ENCODE assay signal across 16 cellular contexts in the genomic region with DNA sequence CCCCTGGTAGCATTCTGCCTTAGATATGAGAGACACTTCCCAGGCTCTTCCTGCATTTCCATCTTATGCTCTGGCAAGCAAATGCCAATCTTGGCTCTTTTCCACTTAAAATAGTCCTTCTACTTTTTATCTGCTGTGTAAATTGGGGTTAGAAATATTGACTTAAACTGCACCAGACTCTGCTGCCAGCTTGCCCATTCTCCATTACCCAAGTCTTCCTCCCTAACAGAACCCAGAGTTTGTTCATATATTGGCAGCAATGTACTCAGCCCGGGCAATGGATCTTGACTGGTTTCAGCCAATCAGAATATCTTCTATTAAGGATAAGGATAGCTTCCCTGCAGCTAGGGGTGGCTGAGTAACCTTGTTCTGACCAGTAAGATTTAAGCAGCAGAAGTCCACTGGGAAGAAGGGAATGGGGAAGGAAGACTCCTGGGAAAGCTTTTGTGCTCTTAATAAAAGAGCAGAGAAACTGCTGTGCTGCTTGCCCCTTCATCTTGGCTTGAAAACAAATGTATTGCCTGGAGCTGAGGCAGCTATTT.
DNase-seq lines count a peak whose midpoint lies in the region; ATAC-seq, FAIRE-seq and TF ChIP-seq lines count a peak whose summit lies in the region.
"Had no signal": no experiment of that assay in that cellular context is flagged by ENCODE, and none has a peak within 500 bp of the region (broad histone marks: within the 10 kb centered on the region; RNA-seq: fewer than 3 reads in every experiment).

No MANE protein-coding gene starts in this region.

- DNase-seq in T-helper 17 cell = no peak
- DNase-seq in endothelial cell of umbilical vein (ENCODE audit: low read depth, low spot score) = no peak
- DNase-seq in osteoblast (ENCODE audit: insufficient read length, low spot score, missing footprints) = peak; percentile 75
- DNase-seq in NCI-H1105 (lab: John Stamatoyannopoulos, UW) = no peak
- no peak for DNase-seq in NAMALWA (ENCODE audit: low spot score)
- DNase-seq: BE2C; CD4-positive, alpha-beta memory T cell; COR-L47; DND-41; GDM1 had no signal

- no TSS peak for BruUV-seq in endothelial cell of umbilical vein (replicated peaks; lab: Mats Ljungman, UMichigan)

- CTCF ChIA-PET in endothelial cell of umbilical vein (lab: Charles Lee) = interaction anchor here (0.6 kb wide), 1 partner anchor 296 kb away, joined by 4 read pairs; no protein-coding TSS in a partner anchor

- H3K36me3 Mint-ChIP-seq in T-helper 17 cell (ENCODE audit: low read depth) = peaks cover 2% of the 10 kb centered on the region

- H3K4me3 ChIP-seq in Loucy (ENCODE audit: low read length, poor library complexity, severe bottlenecking) = peak overlapping the region; percentile 94
- H3K4me3 ChIP-seq in endothelial cell of umbilical vein (replicated peaks in 1 of 3; ENCODE audit: insufficient read depth in 1 of 3, low read depth in 1 of 3, low read length in 3 of 3) = no peak overlapping the region
- H3K4me3 ChIP-seq in osteoblast (ENCODE audit: insufficient read depth, low read length) = no peak overlapping the region
- H3K4me3 ChIP-seq: A549 had no signal

- H3F3A ChIP-seq in Loucy (ENCODE audit: low read depth) = 0 out of 2 replicates have a peak, but pooled peaks cover 2% of the 10 kb centered on the region

- TF ChIP-seq CTCF in Loucy (conservative IDR thresholded peaks at IDR 0.05; ENCODE audit: low read length) (no peak), endothelial cell of umbilical vein (IDR thresholded peaks at IDR 0.05; ENCODE audit: extremely low read depth in 1 of 2, insufficient read depth in 1 of 2, low read depth in 1 of 2, low read length in 2 of 2) (no peak), osteoblast (IDR thresholded peaks at IDR 0.05; ENCODE audit: extremely low read depth, low read depth, low read length) (no peak)

- ATAC-seq in T-helper 17 cell (no peak), GM19395 (IDR thresholded peaks at IDR 0.05; ENCODE audit: unreplicated experiment) (no peak)
- ATAC-seq: A549 had no signal

- peaks cover 37% of the 10 kb centered on the region for H4K20me1 ChIP-seq in Loucy (ENCODE audit: insufficient read depth, low read length, poor library complexity, severe bottlenecking)
- H4K20me1 ChIP-seq in endothelial cell of umbilical vein (replicated peaks; ENCODE audit: control insufficient read depth, extremely low read depth, insufficient read depth, low read length) = no peaks in the 10 kb centered on the region
- no peaks in the 10 kb centered on the region for H4K20me1 ChIP-seq in osteoblast (ENCODE audit: insufficient read depth, low read length)

- no peaks in the 10 kb centered on the region for H3K27me3 Mint-ChIP-seq in T-helper 17 cell

- POLR2A ChIA-PET in endothelial cell of umbilical vein (lab: Charles Lee) = no interaction called here

- intact Hi-C loops in endothelial cell of umbilical vein (cut with micrococcal nuclease) = no loop called here

- H3K9me2 ChIP-seq in Loucy (replicated peaks; ENCODE audit: low read depth, low read length) = no peaks in the 10 kb centered on the region

- peaks cover 100% of the 10 kb centered on the region for H3K79me2 ChIP-seq in Loucy (ENCODE audit: insufficient read depth, low read length)
- no peaks in the 10 kb centered on the region for H3K79me2 ChIP-seq in endothelial cell of umbilical vein (ENCODE audit: control insufficient read depth, insufficient read depth, low read length)
- no peaks in the 10 kb centered on the region for H3K79me2 ChIP-seq in osteoblast (ENCODE audit: insufficient read depth, low read length)

- H3K9me1 ChIP-seq in endothelial cell of umbilical vein (replicated peaks; ENCODE audit: control insufficient read depth, extremely low read depth, insufficient read depth, low read length) = no peaks in the 10 kb centered on the region

- H3K4me2 ChIP-seq in Loucy (ENCODE audit: low read depth, low read length, poor library complexity, severe bottlenecking) = peak overlapping the region; percentile 82
- no peak overlapping the region for H3K4me2 ChIP-seq in endothelial cell of umbilical vein (ENCODE audit: insufficient read depth, low read length)
- H3K4me2 ChIP-seq in osteoblast (ENCODE audit: insufficient read depth, low read length) = no peak overlapping the region
- H3K4me2 ChIP-seq: A549 had no signal

- H2AFZ ChIP-seq in Loucy (ENCODE audit: low read length) (no peak overlapping the region), endothelial cell of umbilical vein (ENCODE audit: low read depth, low read length) (peak overlapping the region; percentile 27), osteoblast (ENCODE audit: low read length) (peak overlapping the region; percentile 70)

- TF ChIP-seq POLR2A in endothelial cell of umbilical vein (IDR thresholded peaks at IDR 0.05; ENCODE audit: low read depth, low read length) = no peak

- H3K27ac ChIP-seq in endothelial cell of umbilical vein (ENCODE audit: insufficient read depth, low read depth, low read length) = no peak overlapping the region
- no peak overlapping the region for H3K27ac ChIP-seq in osteoblast (ENCODE audit: low read depth, low read length)
- H3K27ac ChIP-seq: A549, C4-2B had no signal

- no peaks in the 10 kb centered on the region for H3K27me3 ChIP-seq in Loucy (ENCODE audit: insufficient read depth, low read length, poor library complexity, severe bottlenecking)
- H3K27me3 ChIP-seq in endothelial cell of umbilical vein (ENCODE audit: control insufficient read depth in 2 of 2, insufficient read depth in 2 of 2, low read length in 2 of 2) = no peaks in the 10 kb centered on the region
- no peaks in the 10 kb centered on the region for H3K27me3 ChIP-seq in osteoblast (ENCODE audit: insufficient read depth, low read length)
- H3K27me3 ChIP-seq: BE2C had no signal

- peaks cover 24% of the 10 kb centered on the region for H3K4me1 Mint-ChIP-seq in T-helper 17 cell

- peak; percentile 12 for FAIRE-seq in endothelial cell of umbilical vein (lab: Jason Lieb, UNC)
- FAIRE-seq: A549, D721Med, H54 had no signal

- no peak overlapping the region for H3K4me3 Mint-ChIP-seq in T-helper 17 cell
- H3K4me3 Mint-ChIP-seq: CD4-positive, alpha-beta memory T cell had no signal

- peak overlapping the region; percentile 3 for H3K27ac Mint-ChIP-seq in T-helper 17 cell

- H3K4me1 ChIP-seq in Loucy (ENCODE audit: insufficient read depth, low read length, poor library complexity, severe bottlenecking) = peaks cover 84% of the 10 kb centered on the region
- peaks cover 4% of the 10 kb centered on the region for H3K4me1 ChIP-seq in endothelial cell of umbilical vein (ENCODE audit: control insufficient read depth, extremely low read depth, insufficient read depth, low read length)
- peaks cover 5% of the 10 kb centered on the region for H3K4me1 ChIP-seq in osteoblast (ENCODE audit: insufficient read depth, low read length)
- H3K4me1 ChIP-seq: A549, BE2C had no signal

- H3K36me3 ChIP-seq in Loucy (ENCODE audit: insufficient read depth, low read length) (peaks cover 1% of the 10 kb centered on the region; the same call in 1 of the 2 replicates), endothelial cell of umbilical vein (ENCODE audit: control insufficient read depth in 2 of 2, extremely low read depth in 1 of 2, insufficient read depth in 2 of 2, low read length in 2 of 2) (no peaks in the 10 kb centered on the region), osteoblast (ENCODE audit: insufficient read depth, low read length) (no peaks in the 10 kb centered on the region)
- H3K36me3 ChIP-seq: BE2C had no signal

- dilution Hi-C loops in endothelial cell of umbilical vein (cut with MboI; ENCODE audit: extremely low pct_ligation_motif_present, low sequenced_read_pairs) = no loop called here

- peak overlapping the region; percentile 55 for H3K9ac ChIP-seq in Loucy (ENCODE audit: low read depth, low read length, poor library complexity, severe bottlenecking)
- H3K9ac ChIP-seq in endothelial cell of umbilical vein (replicated peaks; ENCODE audit: extremely low read depth, insufficient read depth, low read length) = no peak overlapping the region

- no peaks in the 10 kb centered on the region for H3K9me3 ChIP-seq in Loucy (ENCODE audit: insufficient read depth, low read depth, low read length)
- no peaks in the 10 kb centered on the region for H3K9me3 ChIP-seq in T-helper 17 cell (ENCODE audit: control insufficient read depth, low read length, poor library complexity, severe bottlenecking)
- no peaks in the 10 kb centered on the region for H3K9me3 ChIP-seq in endothelial cell of umbilical vein (replicated peaks; ENCODE audit: control insufficient read depth, insufficient read depth, low read length)
- H3K9me3 ChIP-seq in osteoblast (ENCODE audit: low read depth, low read length) = no peaks in the 10 kb centered on the region
- H3K9me3 ChIP-seq: A549, BE2C had no signal

TF ChIP-seq in endothelial cell of umbilical vein, 7 proteins besides CTCF, POLR2A, EP300 and RAD21:
- TF ChIP-seq EZH2 (IDR thresholded peaks at IDR 0.05; ENCODE audit: borderline replicate concordance, low read depth, low read length, severe bottlenecking) = no peak
- TF ChIP-seq, protein P1, sequence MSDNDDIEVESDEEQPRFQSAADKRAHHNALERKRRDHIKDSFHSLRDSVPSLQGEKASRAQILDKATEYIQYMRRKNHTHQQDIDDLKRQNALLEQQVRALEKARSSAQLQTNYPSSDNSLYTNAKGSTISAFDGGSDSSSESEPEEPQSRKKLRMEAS (IDR thresholded peaks at IDR 0.05; ENCODE audit: insufficient read depth, insufficient read length) = no peak
- TF ChIP-seq FOS (IDR thresholded peaks at IDR 0.05; ENCODE audit: borderline replicate concordance, insufficient read depth, low read length) = no peak
- no peak for TF ChIP-seq GATA2 (IDR thresholded peaks at IDR 0.05; ENCODE audit: insufficient read depth, insufficient read length, low read depth, low read length)
- TF ChIP-seq MYC (IDR thresholded peaks at IDR 0.05; ENCODE audit: low read depth, low read length) = no peak
- TF ChIP-seq JUN (IDR thresholded peaks at IDR 0.05; ENCODE audit: borderline replicate concordance, insufficient read depth, insufficient read length, low read depth) = no peak
- TF ChIP-seq POLR2AphosphoS5 (IDR thresholded peaks at IDR 0.05; ENCODE audit: insufficient read depth, low read depth, low read length) = no peak
